12 cellular contexts compared by ENCODE assay signal in the genomic region with DNA sequence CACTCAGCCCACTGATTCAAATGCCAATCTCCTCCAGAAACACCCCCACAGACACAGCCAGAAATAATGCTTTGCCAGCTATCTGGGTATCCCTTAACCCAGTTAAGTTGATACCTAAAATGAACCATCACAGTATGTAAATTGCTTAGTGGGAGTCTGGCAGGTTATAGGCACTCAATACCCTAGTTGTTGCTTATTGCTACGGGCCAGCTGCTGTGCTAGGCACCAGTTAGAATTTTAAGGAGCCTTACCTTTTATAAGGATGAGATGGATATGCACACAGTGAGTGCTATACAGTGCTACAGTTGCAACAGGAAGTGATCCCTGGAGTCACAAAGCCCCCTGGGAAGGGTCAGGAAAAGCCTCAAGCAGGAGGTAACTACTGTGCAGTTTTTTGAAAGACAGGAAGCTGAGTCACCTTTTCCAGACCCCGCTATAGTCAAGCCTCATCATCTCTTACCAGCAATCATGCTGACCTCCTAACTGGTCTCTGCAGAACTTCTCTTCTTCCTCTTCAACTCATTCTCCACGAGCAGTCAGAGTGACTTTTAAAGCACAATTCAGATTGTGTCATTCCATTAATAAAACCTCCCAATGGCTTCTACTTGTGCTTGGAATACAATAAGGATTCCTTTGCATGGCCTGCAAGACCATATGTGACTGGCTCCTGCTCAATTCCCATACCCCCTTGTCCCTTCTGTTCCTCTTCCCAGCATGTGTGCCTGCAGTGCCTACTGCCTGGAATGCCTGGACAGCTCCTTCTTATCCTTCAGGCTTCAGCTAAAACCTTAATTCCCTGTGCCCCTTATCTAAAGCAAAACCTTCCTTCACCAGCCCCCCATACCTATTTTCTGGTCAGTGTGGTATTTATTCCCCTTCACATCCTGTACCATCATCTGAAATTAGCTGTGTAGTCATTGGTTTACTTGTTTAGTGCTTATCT. TPM values are rescaled to one million over a fixed set of nuclear protein-coding genes. Genes with fewer than 3 reads are reported as not detected.
DNase-seq lines count a peak whose midpoint lies in the region; ATAC-seq and TF ChIP-seq lines count a peak whose summit lies in the region.
"Had no signal": no experiment of that assay in that cellular context is flagged by ENCODE, and none has a peak within 500 bp of the region (broad histone marks: within the 10 kb centered on the region; RNA-seq: fewer than 3 reads in every experiment).

No MANE protein-coding gene starts in this region.

- H3K4me1 Mint-ChIP-seq in stimulated activated naive CD8-positive, alpha-beta T cell treated with anti-CD3 and anti-CD28 coated beads, Interleukin-15, amount 100 ng/mL, for 72 hours = peaks cover 22% of the 10 kb centered on the region

- no peaks in the 10 kb centered on the region for H3K9me3 ChIP-seq in left ventricle myocardium inferior (replicated peaks)
- H3K9me3 ChIP-seq: ovary had no signal

- DNase-seq in left ventricle myocardium inferior (no peak), cardiac septum (ENCODE audit: low spot score) (no peak), OCI-M1 (lab: John Stamatoyannopoulos, UW) (peak; percentile 20), dermis microvascular lymphatic vessel endothelial cell (ENCODE audit: low read depth in 2 of 2) (peak; percentile 36 to 75), H7 (no peak), midbrain (lab: John Stamatoyannopoulos, UW) (no peak)
- no peak for DNase-seq in stimulated activated naive CD8-positive, alpha-beta T cell treated with anti-CD3 and anti-CD28 coated beads, Interleukin-15, amount 100 ng/mL, for 72 hours
- DNase-seq: AML-193, hippocampal formation, ovary had no signal

- H3K27ac ChIP-seq in left ventricle myocardium inferior (replicated peaks) = peak overlapping the region; percentile 31
- H3K27ac ChIP-seq: ovary had no signal

- H3K4me1 ChIP-seq in left ventricle myocardium inferior = peaks cover 13% of the 10 kb centered on the region

- TF ChIP-seq CTCF in left ventricle myocardium inferior (IDR thresholded peaks at IDR 0.05; ENCODE audit: borderline replicate concordance) = no peak

- H3K4me3 ChIP-seq in left ventricle myocardium inferior (no peak overlapping the region), H7 (ENCODE audit: insufficient read depth, low read depth, low read length) (no peak overlapping the region)
- H3K4me3 ChIP-seq: ovary had no signal

- ATAC-seq in stimulated activated naive CD8-positive, alpha-beta T cell treated with anti-CD3 and anti-CD28 coated beads, Interleukin-15, amount 100 ng/mL, for 72 hours = peak; percentile 54
- no peak for ATAC-seq in GM19035 (IDR thresholded peaks at IDR 0.05; ENCODE audit: unreplicated experiment)

- intact Hi-C loops in left ventricle myocardium inferior (cut with micrococcal nuclease) (no loop called here), cardiac septum (cut with DNase I) (no loop called here)

- H3K4me3 Mint-ChIP-seq in stimulated activated naive CD8-positive, alpha-beta T cell treated with anti-CD3 and anti-CD28 coated beads, Interleukin-15, amount 100 ng/mL, for 72 hours = no peak overlapping the region

- H3K9me3 Mint-ChIP-seq in stimulated activated naive CD8-positive, alpha-beta T cell treated with anti-CD3 and anti-CD28 coated beads, Interleukin-15, amount 100 ng/mL, for 72 hours = no peaks in the 10 kb centered on the region

- peak overlapping the region; percentile 12 to 41 for H3K27ac Mint-ChIP-seq in stimulated activated naive CD8-positive, alpha-beta T cell treated with anti-CD3 and anti-CD28 coated beads, Interleukin-15, amount 100 ng/mL, for 72 hours

- H3K27me3 ChIP-seq in left ventricle myocardium inferior (ENCODE audit: low read depth) (peaks cover 11% of the 10 kb centered on the region), H7 (ENCODE audit: control insufficient read depth, insufficient read depth, low read length) (no peaks in the 10 kb centered on the region; the same call in 1 of the 2 replicates)
- H3K27me3 ChIP-seq: ovary had no signal

- no peaks in the 10 kb centered on the region for H3K27me3 Mint-ChIP-seq in stimulated activated naive CD8-positive, alpha-beta T cell treated with anti-CD3 and anti-CD28 coated beads, Interleukin-15, amount 100 ng/mL, for 72 hours

- H3K36me3 ChIP-seq in left ventricle myocardium inferior = no peaks in the 10 kb centered on the region
- H3K36me3 ChIP-seq in H7 (replicated peaks; ENCODE audit: control insufficient read depth, insufficient read depth, low read length) = no peaks in the 10 kb centered on the region
- H3K36me3 ChIP-seq: ovary had no signal

RNA-seq across cellular contexts. Expression of gene TLR5, which starts 10.4 kb away (rescaled TPM):
- total RNA-seq in left ventricle myocardium inferior = 2.3 TPM
- total RNA-seq in cardiac septum = 1.6 TPM
- 0.13 and 0.51 TPM in 2 replicates for total RNA-seq in dermis microvascular lymphatic vessel endothelial cell
- total RNA-seq in H7 (2014; rRNA removed; shearing (Covaris generic)) = 0.17 and 0.44 TPM in 2 replicates
- total RNA-seq: T-helper 1 cell treated with Interleukin-12 subunit alpha and Interleukin-12 subunit beta and Interleukin-4 antibody, amounts not matched to agents 30 ng/mL and 1 ng/mL, for 36 hours had no signal

Comparison
In these comparisons a context has a peak if more than half of its experiments do, and no peak if none do; other contexts are left out.
1. DNase-seq: peak in OCI-M1 (single experiment) and dermis microvascular lymphatic vessel endothelial cell (2 of 2); none in left ventricle myocardium inferior (single experiment), cardiac septum (single experiment), stimulated activated naive CD8-positive, alpha-beta T cell treated with anti-CD3 and anti-CD28 coated beads, Interleukin-15, amount 100 ng/mL, for 72 hours (0 of 2), H7 (single experiment) and midbrain (single experiment).